In the genomic region with DNA sequence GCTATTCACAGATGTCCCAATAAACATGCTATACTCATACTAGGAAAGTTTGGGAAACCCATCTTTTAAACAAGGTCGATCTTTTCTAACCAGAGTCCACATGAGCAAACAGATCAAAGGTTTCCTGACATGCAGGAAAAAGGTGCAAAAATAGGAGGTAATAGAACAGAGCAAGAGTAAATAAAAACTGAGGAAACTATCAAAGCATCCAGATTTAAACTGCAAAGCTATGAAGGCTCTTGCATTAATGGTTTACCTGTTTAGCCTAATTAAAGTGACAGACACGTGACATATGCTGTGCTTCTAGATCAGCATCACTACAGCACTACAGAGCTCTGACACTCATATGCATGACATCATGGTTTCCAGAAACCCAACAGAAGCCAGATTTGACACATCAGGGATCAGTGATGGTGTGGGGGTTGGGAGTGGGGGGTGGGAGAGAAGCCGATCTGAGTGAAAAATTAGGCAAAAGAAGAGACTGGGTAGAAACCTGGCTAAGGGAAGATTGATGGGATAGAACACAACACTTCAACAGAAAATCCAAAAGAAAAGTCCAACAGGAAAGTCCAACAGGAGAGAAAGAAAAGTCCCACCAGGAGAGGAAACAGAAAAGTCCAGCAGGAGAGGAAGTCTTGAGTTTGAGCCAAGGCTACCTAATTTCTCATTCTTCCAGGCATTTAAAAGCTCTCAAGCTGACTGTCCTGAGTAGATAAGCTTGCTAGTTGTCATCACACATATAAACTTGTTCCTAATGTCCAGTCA, we compare ENCODE assay signal across 2 cellular contexts.
A peak's percentile ranks its signal among the peaks of the same experiment; 100 is the strongest.
TF ChIP-seq lines count a peak whose summit lies in the region.

No MANE protein-coding gene starts in this region.

TF ChIP-seq in HEK293, 187 proteins besides CTCF, POLR2A, EP300 and RAD21 (continued from another document):
- peak; percentile 33; the same call in 1 of the 2 replicates for TF ChIP-seq ATF2 (tag by site-specific recombination; IDR thresholded peaks at IDR 0.05; ENCODE audit: low read depth)

TF ChIP-seq in SK-N-SH, 30 proteins besides CTCF, POLR2A, EP300 and RAD21 (continued from another document):
- TF ChIP-seq RXRA (IDR thresholded peaks at IDR 0.05; ENCODE audit: borderline replicate concordance, low read depth) (no peak), CHD2 (IDR thresholded peaks at IDR 0.05; ENCODE audit: low read length, partially characterized antibody) (no peak), FOSL2 (IDR thresholded peaks at IDR 0.05; ENCODE audit: borderline replicate concordance, low read depth) (no peak), SIN3A (IDR thresholded peaks at IDR 0.05; ENCODE audit: borderline replicate concordance, low read depth, low read length) (no peak), GATA2 (CRISPR knock-in tag; IDR thresholded peaks at IDR 0.05) (no peak), YY1 (IDR thresholded peaks at IDR 0.05; ENCODE audit: low read depth) (no peak), REST (IDR thresholded peaks at IDR 0.05; ENCODE audit: low read depth, low read length) (no peak), USF2 (IDR thresholded peaks at IDR 0.05; ENCODE audit: borderline replicate concordance, low read depth, low read length) (no peak), TEAD4 (IDR thresholded peaks at IDR 0.05; ENCODE audit: borderline replicate concordance, insufficient read depth) (no peak), IRF3 (IDR thresholded peaks at IDR 0.05; ENCODE audit: low read depth, low read length) (no peak)
- TF ChIP-seq, protein P1, sequence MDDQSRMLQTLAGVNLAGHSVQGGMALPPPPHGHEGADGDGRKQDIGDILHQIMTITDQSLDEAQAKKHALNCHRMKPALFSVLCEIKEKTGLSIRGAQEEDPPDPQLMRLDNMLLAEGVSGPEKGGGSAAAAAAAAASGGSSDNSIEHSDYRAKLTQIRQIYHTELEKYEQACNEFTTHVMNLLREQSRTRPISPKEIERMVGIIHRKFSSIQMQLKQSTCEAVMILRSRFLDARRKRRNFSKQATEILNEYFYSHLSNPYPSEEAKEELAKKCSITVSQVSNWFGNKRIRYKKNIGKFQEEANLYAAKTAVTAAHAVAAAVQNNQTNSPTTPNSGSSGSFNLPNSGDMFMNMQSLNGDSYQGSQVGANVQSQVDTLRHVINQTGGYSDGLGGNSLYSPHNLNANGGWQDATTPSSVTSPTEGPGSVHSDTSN (IDR thresholded peaks at IDR 0.05): no peak
- TF ChIP-seq, protein P2, sequence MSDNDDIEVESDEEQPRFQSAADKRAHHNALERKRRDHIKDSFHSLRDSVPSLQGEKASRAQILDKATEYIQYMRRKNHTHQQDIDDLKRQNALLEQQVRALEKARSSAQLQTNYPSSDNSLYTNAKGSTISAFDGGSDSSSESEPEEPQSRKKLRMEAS (IDR thresholded peaks at IDR 0.05; ENCODE audit: low read depth): no peak
